ENCODE assay signal across 9 cellular contexts in genomic region chr11:57764972-57765371, GRCh38. TPM values are rescaled to one million over a fixed set of nuclear protein-coding genes. Genes with fewer than 3 reads are reported as not detected.
DNase-seq lines count a peak whose midpoint lies in the region; ATAC-seq and TF ChIP-seq lines count a peak whose summit lies in the region.
"Had no signal": no experiment of that assay in that cellular context is flagged by ENCODE, and none has a peak within 500 bp of the region (broad histone marks: within the 10 kb centered on the region; RNA-seq: fewer than 3 reads in every experiment).

No MANE protein-coding gene starts in this region.

- H3K9ac ChIP-seq in Loucy (ENCODE audit: low read depth, low read length, poor library complexity, severe bottlenecking) (peak overlapping the region; percentile 17), colonic mucosa (ENCODE audit: low read depth in 2 of 2, low read length in 2 of 2) (peak overlapping the region in 1 of 2 donors; percentile 86), subcutaneous abdominal adipose tissue (ENCODE audit: low read length in 5 of 5) (peak overlapping the region in 3 of 5 donors; percentile 85 to 98 (median 88))

- no peaks in the 10 kb centered on the region for H3F3A ChIP-seq in Loucy (ENCODE audit: low read depth)

- H2AFZ ChIP-seq in Loucy (ENCODE audit: low read length): no peak overlapping the region

- TF ChIP-seq CTCF in Loucy (conservative IDR thresholded peaks at IDR 0.05; ENCODE audit: low read length) (no peak), colonic mucosa (IDR thresholded peaks at IDR 0.05) (no peak), lower lobe of right lung (IDR thresholded peaks at IDR 0.05) (no peak)

- H4K20me1 ChIP-seq in Loucy (ENCODE audit: insufficient read depth, low read length, poor library complexity, severe bottlenecking): no peaks in the 10 kb centered on the region

- H3K4me3 ChIP-seq in Loucy (ENCODE audit: low read length, poor library complexity, severe bottlenecking): peak overlapping the region; percentile 10
- peak overlapping the region; percentile 46 for H3K4me3 ChIP-seq in colonic mucosa
- peak overlapping the region; percentile 63 for H3K4me3 ChIP-seq in lower lobe of right lung
- peak overlapping the region; percentile 53 to 94 (median 90) for H3K4me3 ChIP-seq in subcutaneous abdominal adipose tissue (ENCODE audit: low read depth in 1 of 5, low read length in 5 of 5)

- H3K27me3 ChIP-seq in Loucy (ENCODE audit: insufficient read depth, low read length, poor library complexity, severe bottlenecking) (no peaks in the 10 kb centered on the region), colonic mucosa (no peaks in the 10 kb centered on the region), lower lobe of right lung (ENCODE audit: low read depth) (no peaks in the 10 kb centered on the region), subcutaneous abdominal adipose tissue (ENCODE audit: control insufficient read depth in 5 of 5, insufficient read depth in 4 of 5, low read length in 5 of 5) (no peaks in the 10 kb centered on the region)

- no peaks in the 10 kb centered on the region for H3K9me3 ChIP-seq in Loucy (ENCODE audit: insufficient read depth, low read depth, low read length)
- no peaks in the 10 kb centered on the region for H3K9me3 ChIP-seq in colonic mucosa
- no peaks in the 10 kb centered on the region for H3K9me3 ChIP-seq in lower lobe of right lung
- H3K9me3 ChIP-seq in subcutaneous abdominal adipose tissue (ENCODE audit: control insufficient read depth in 5 of 5, low read length in 5 of 5): no peaks in the 10 kb centered on the region

- no peaks in the 10 kb centered on the region; the same call in none of the 2 replicates for H3K79me2 ChIP-seq in Loucy (ENCODE audit: insufficient read depth, low read length)

- H3K36me3 ChIP-seq in Loucy (ENCODE audit: insufficient read depth, low read length) (no peaks in the 10 kb centered on the region), colonic mucosa (no peaks in the 10 kb centered on the region), lower lobe of right lung (no peaks in the 10 kb centered on the region), subcutaneous abdominal adipose tissue (ENCODE audit: control insufficient read depth in 5 of 5, insufficient read depth in 5 of 5, low read length in 5 of 5) (no peaks in the 10 kb centered on the region)

- H3K27ac ChIP-seq in colonic mucosa (peak overlapping the region; percentile 89), lower lobe of right lung (peak overlapping the region; percentile 7), subcutaneous abdominal adipose tissue (ENCODE audit: low read depth, low read length) (peak overlapping the region; percentile 96)

- DNase-seq in colonic mucosa (no peak), lower lobe of right lung (no peak), NCI-H2227 (lab: John Stamatoyannopoulos, UW; ENCODE audit: unreplicated experiment) (no peak), GDM1 (lab: John Stamatoyannopoulos, UW) (no peak), HCEC 1CT (no peak), NCI-H1048 (lab: John Stamatoyannopoulos, UW) (no peak)
- DNase-seq: KG1 had no signal

- no peak for ATAC-seq in lower lobe of right lung

- H3K4me1 ChIP-seq in Loucy (ENCODE audit: insufficient read depth, low read length, poor library complexity, severe bottlenecking): peaks cover 9% of the 10 kb centered on the region
- H3K4me1 ChIP-seq in colonic mucosa: peaks cover 14% of the 10 kb centered on the region
- H3K4me1 ChIP-seq in lower lobe of right lung: peaks cover 65% of the 10 kb centered on the region
- H3K4me1 ChIP-seq in subcutaneous abdominal adipose tissue (ENCODE audit: control insufficient read depth in 5 of 5, insufficient read depth in 5 of 5, low read length in 5 of 5): peaks cover 5 to 58% (median 42%) of the 10 kb centered on the region in 5 donors

- no peaks in the 10 kb centered on the region for H3K9me2 ChIP-seq in Loucy (replicated peaks; ENCODE audit: low read depth, low read length)

- intact Hi-C loops in colonic mucosa (cut with DNase I): loop anchor here (5.0 kb wide), 1 partner anchor 32 kb away; no protein-coding TSS in a partner anchor
- intact Hi-C loops in lower lobe of right lung (cut with DNase I): loop anchor here (5.0 kb wide), 1 partner anchor 37 kb away; no protein-coding TSS in a partner anchor

- H3K4me2 ChIP-seq in Loucy (ENCODE audit: low read depth, low read length, poor library complexity, severe bottlenecking): peak overlapping the region; percentile 17

RNA-seq across cellular contexts. Expression of gene CTNND1, which starts 3.4 kb away (rescaled TPM):
- 100 to 1,000 TPM; 375 to 416 TPM for total RNA-seq in colonic mucosa
- 226 TPM for total RNA-seq in lower lobe of right lung

RNA-seq across cellular contexts. Expression of gene BTBD18, which starts 13.4 kb away (rescaled TPM):
- total RNA-seq in colonic mucosa (not detected), lower lobe of right lung (not detected)

RNA-seq across cellular contexts. Expression of gene SELENOH, which starts 23.7 kb away (rescaled TPM):
- total RNA-seq in colonic mucosa (100 to 1,000 TPM in 1 of 2 donors, 10 to 100 TPM in 1; 86.9 to 140 TPM), lower lobe of right lung (118 TPM)

RNA-seq across cellular contexts. Expression of gene TMX2, which starts 52.6 kb away (rescaled TPM):
- 100 to 1,000 TPM in 1 of 2 donors, 10 to 100 TPM in 1; 92.1 to 145 TPM for total RNA-seq in colonic mucosa
- total RNA-seq in lower lobe of right lung: 64.2 TPM

RNA-seq across cellular contexts. Expression of gene MED19, which starts 53.0 kb away (rescaled TPM):
- total RNA-seq in colonic mucosa (10 to 100 TPM; 10.6 to 14.0 TPM), lower lobe of right lung (12.0 TPM)

Comparison
In these comparisons a context has a peak if more than half of its experiments do, and no peak if none do; other contexts are left out.
1. H3K4me3 ChIP-seq: peak in every context shown above with its lines; median percentile 90 in subcutaneous abdominal adipose tissue; 63 in lower lobe of right lung; 46 in colonic mucosa; 10 in Loucy.
2. H3K27ac ChIP-seq: peak in every context shown above with its lines; median percentile 96 in subcutaneous abdominal adipose tissue; 89 in colonic mucosa; 7 in lower lobe of right lung.